ENCODE assay signal across 1 cellular context in genomic region chr6:34425498-34426410, GRCh38.
TF ChIP-seq lines count a peak whose summit lies in the region.

RPS10 (minus strand) TSS chr6:34426069; CDS start chr6:34425221, 848 bp downstream.

TF ChIP-seq in K562, 482 proteins besides CTCF, POLR2A, EP300 and RAD21 (continued from another document and continues in another):
- TF ChIP-seq ARID3B (CRISPR knock-in tag; IDR thresholded peaks at IDR 0.05; ENCODE audit: borderline replicate concordance) = no peak
- peak; percentile 57 for TF ChIP-seq MEIS2 (IDR thresholded peaks at IDR 0.05; ENCODE audit: partially characterized antibody)
- no peak for TF ChIP-seq PRDM10 (IDR thresholded peaks at IDR 0.05; ENCODE audit: partially characterized antibody)
- TF ChIP-seq MBD1 (CRISPR knock-in tag; IDR thresholded peaks at IDR 0.05) = no peak
- TF ChIP-seq BRCA1 (IDR thresholded peaks at IDR 0.05) = no peak
- TF ChIP-seq BRCA1 (CRISPR knock-in tag; IDR thresholded peaks at IDR 0.05) = no peak
- peak; percentile 97 for TF ChIP-seq BRD9 (IDR thresholded peaks at IDR 0.05; ENCODE audit: low read depth, partially characterized antibody)
- no peak for TF ChIP-seq CTCFL (IDR thresholded peaks at IDR 0.05; ENCODE audit: borderline replicate concordance, insufficient read depth, low read depth, low read length, poor library complexity, severe bottlenecking)
- no peak for TF ChIP-seq MCM5 (IDR thresholded peaks at IDR 0.05; ENCODE audit: low read depth)
- no peak; the same call in 1 of the 2 replicates for TF ChIP-seq MIER1 (IDR thresholded peaks at IDR 0.05; ENCODE audit: low read depth)
- TF ChIP-seq NBN (IDR thresholded peaks at IDR 0.05; ENCODE audit: low read depth) = no peak; the same call in 1 of the 2 replicates
- no peak; the same call in 1 of the 2 replicates for TF ChIP-seq RNF2 (IDR thresholded peaks at IDR 0.05)
- no peak for TF ChIP-seq IRF1 (CRISPR knock-in tag; IDR thresholded peaks at IDR 0.05; ENCODE audit: borderline replicate concordance)
- no peak for TF ChIP-seq E2F4 (CRISPR knock-in tag; IDR thresholded peaks at IDR 0.05; ENCODE audit: low read depth)
- peak; percentile 96 for TF ChIP-seq POLR2AphosphoS5 (IDR thresholded peaks at IDR 0.05; ENCODE audit: control insufficient read depth, insufficient read depth, low read depth, low read length)
- TF ChIP-seq HDAC3 (IDR thresholded peaks at IDR 0.05; ENCODE audit: borderline replicate concordance, partially characterized antibody) = no peak
- TF ChIP-seq ZNF224 (CRISPR knock-in tag; IDR thresholded peaks at IDR 0.05) = no peak
- TF ChIP-seq ADNP (tag; IDR thresholded peaks at IDR 0.05) = no peak
- no peak for TF ChIP-seq CBFB (CRISPR knock-in tag; IDR thresholded peaks at IDR 0.05)
- TF ChIP-seq ZNF384 (IDR thresholded peaks at IDR 0.05; ENCODE audit: low read depth, low read length) = 0 out of 2 replicates have a peak, but pooled peaks have one; percentile 11
- TF ChIP-seq HNRNPL (IDR thresholded peaks at IDR 0.05; ENCODE audit: low read depth, low read length) = no peak
- no peak for TF ChIP-seq NCOA6 (IDR thresholded peaks at IDR 0.05)
- TF ChIP-seq SAP30 (IDR thresholded peaks at IDR 0.05; ENCODE audit: borderline replicate concordance, insufficient read depth, low read depth, low read length, poor library complexity, severe bottlenecking) = peak; percentile 90
- 0 out of 2 replicates have a peak, but pooled peaks have one; percentile 13 for TF ChIP-seq GATAD2A (IDR thresholded peaks at IDR 0.05)
- no peak for TF ChIP-seq RREB1 (CRISPR knock-in tag; IDR thresholded peaks at IDR 0.05)
- TF ChIP-seq GTF2E2 (tag; IDR thresholded peaks at IDR 0.05) = peak; percentile 95
- peak; percentile 20 for TF ChIP-seq NELFE (IDR thresholded peaks at IDR 0.05; ENCODE audit: insufficient read depth, insufficient read length)
- peak; percentile 29; the same call in 1 of the 2 replicates for TF ChIP-seq BCOR (IDR thresholded peaks at IDR 0.05)
- peak; percentile 95 for TF ChIP-seq PHF8 (IDR thresholded peaks at IDR 0.05; ENCODE audit: borderline replicate concordance, low read length)
- TF ChIP-seq HDAC8 (tag; IDR thresholded peaks at IDR 0.05) = no peak
- TF ChIP-seq ZNF232 (CRISPR knock-in tag; IDR thresholded peaks at IDR 0.05) = 0 out of 2 replicates have a peak, but pooled peaks have one; percentile 72
- no peak for TF ChIP-seq MITF (IDR thresholded peaks at IDR 0.05)
- TF ChIP-seq WHSC1 (IDR thresholded peaks at IDR 0.05; ENCODE audit: low read length) = no peak
- 0 out of 2 replicates have a peak, but pooled peaks have one; percentile 50 for TF ChIP-seq SMARCA4 (IDR thresholded peaks at IDR 0.05)
- TF ChIP-seq RCOR1 (IDR thresholded peaks at IDR 0.05; ENCODE audit: borderline replicate concordance in 1 of 2, low read depth in 2 of 2, low read length in 2 of 2) = 0 out of 4 replicates have a peak, but pooled peaks of 1 of the 2 experiments have one; percentile 19
- TF ChIP-seq CEBPG (CRISPR knock-in tag; IDR thresholded peaks at IDR 0.05) = no peak
- no peak for TF ChIP-seq CEBPG (tag; conservative IDR thresholded peaks at IDR 0.05 in 1 of 2, IDR thresholded peaks at IDR 0.05 in 1 of 2)
- TF ChIP-seq SMAD4 (CRISPR knock-in tag; conservative IDR thresholded peaks at IDR 0.05) = peak; percentile 39; the same call in 1 of the 2 replicates
- TF ChIP-seq ZNF143 (CRISPR knock-in tag; IDR thresholded peaks at IDR 0.05) = no peak
- no peak for TF ChIP-seq ATF3 (IDR thresholded peaks at IDR 0.05)
- peak; percentile 74; the same call in 1 of the 2 replicates for TF ChIP-seq ATF3 (CRISPR knock-in tag; conservative IDR thresholded peaks at IDR 0.05)
- TF ChIP-seq ZNF436 (CRISPR knock-in tag; IDR thresholded peaks at IDR 0.05) = 0 out of 2 replicates have a peak, but pooled peaks have one; percentile 8
- TF ChIP-seq CXXC5 (CRISPR knock-in tag; IDR thresholded peaks at IDR 0.05) = peak; percentile 85
- no peak for TF ChIP-seq MAFK (IDR thresholded peaks at IDR 0.05; ENCODE audit: low read length)
- peak; percentile 98 for TF ChIP-seq BRD4 (IDR thresholded peaks at IDR 0.05)
- TF ChIP-seq ERF (CRISPR knock-in tag; IDR thresholded peaks at IDR 0.05) = no peak; the same call in 1 of the 2 replicates
